1 cellular context compared by ENCODE assay signal in genomic region chr10:132972149-132972985, GRCh38.
TF ChIP-seq lines count a peak whose summit lies in the region.

No MANE protein-coding gene starts in this region.

TF ChIP-seq in HepG2, 621 proteins besides CTCF, POLR2A, EP300 and RAD21 (continued from another document):
- TF ChIP-seq HINFP (CRISPR knock-in tag; IDR thresholded peaks at IDR 0.05; ENCODE audit: low read depth) (no peak), ZNF782 (CRISPR knock-in tag; IDR thresholded peaks at IDR 0.05; ENCODE audit: borderline replicate concordance) (no peak), ZBTB26 (CRISPR knock-in tag; IDR thresholded peaks at IDR 0.05; ENCODE audit: borderline replicate concordance) (no peak), HES4 (CRISPR knock-in tag; IDR thresholded peaks at IDR 0.05; ENCODE audit: borderline replicate concordance) (no peak), MXD3 (CRISPR knock-in tag; IDR thresholded peaks at IDR 0.05) (no peak), MYNN (CRISPR knock-in tag; IDR thresholded peaks at IDR 0.05; ENCODE audit: low read depth) (no peak), NCOA1 (CRISPR knock-in tag; IDR thresholded peaks at IDR 0.05) (no peak), ZNF317 (CRISPR knock-in tag; IDR thresholded peaks at IDR 0.05) (no peak), ZNF12 (CRISPR knock-in tag; IDR thresholded peaks at IDR 0.05) (no peak), TRAFD1 (CRISPR knock-in tag; IDR thresholded peaks at IDR 0.05; ENCODE audit: borderline replicate concordance) (no peak), ZNF503 (CRISPR knock-in tag; IDR thresholded peaks at IDR 0.05) (no peak), CBFB (CRISPR knock-in tag; IDR thresholded peaks at IDR 0.05) (no peak)
